Comparison of ENCODE assay signal across 8 cellular contexts in the genomic region with DNA sequence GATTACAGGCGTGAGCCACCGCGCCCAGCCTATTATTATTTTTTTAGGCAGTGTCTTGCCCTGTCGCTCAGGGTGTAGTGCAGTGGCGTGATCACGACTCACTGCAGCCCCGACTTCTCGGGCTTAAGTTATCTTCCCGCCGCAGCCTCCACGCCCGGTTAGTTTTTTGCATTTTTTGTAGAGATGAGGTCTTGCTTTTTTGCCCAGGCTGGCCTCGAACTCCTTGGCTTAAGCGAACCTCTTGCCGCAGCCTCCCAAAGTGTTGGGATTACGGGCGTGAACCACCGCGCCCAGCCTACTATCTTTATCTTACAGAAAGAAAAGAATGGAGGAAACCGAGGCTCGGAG. TPM values are rescaled to one million over a fixed set of nuclear protein-coding genes. Genes with fewer than 3 reads are reported as not detected.
A peak's percentile ranks its signal among the peaks of the same experiment; 100 is the strongest.
DNase-seq lines count a peak whose midpoint lies in the region; ATAC-seq, FAIRE-seq and TF ChIP-seq lines count a peak whose summit lies in the region.

No MANE protein-coding gene starts in this region.

- peak overlapping the region; percentile 72 for H3K27ac ChIP-seq in DOHH2 (ENCODE audit: low read depth, low read length)
- H3K27ac ChIP-seq in H1 (ENCODE audit: low read depth, low read length): peak overlapping the region; percentile 57

- ATAC-seq in omental fat pad (ENCODE audit: low FRiP score) (peak; percentile 3), GM19452 (IDR thresholded peaks at IDR 0.05; ENCODE audit: unreplicated experiment) (no peak), HG02678 (IDR thresholded peaks at IDR 0.05; ENCODE audit: unreplicated experiment) (no peak)

- TF ChIP-seq EP300 in H1 (IDR thresholded peaks at IDR 0.05; ENCODE audit: borderline replicate concordance in 1 of 2, low read depth in 2 of 2, low read length in 2 of 2): no peak

- H2BK20ac ChIP-seq in H1 (ENCODE audit: low read length): no peak overlapping the region

- H4K8ac ChIP-seq in H1 (ENCODE audit: extremely low read depth, insufficient read depth, low read length): peak overlapping the region; percentile 96

- peak overlapping the region; percentile 48; the same call in 1 of the 2 replicates for H2AFZ ChIP-seq in H1 (ENCODE audit: low read length)

- peaks cover 60% of the 10 kb centered on the region for H3K79me2 ChIP-seq in DOHH2 (ENCODE audit: control insufficient read depth, low read length)
- H3K79me2 ChIP-seq in H1 (ENCODE audit: control insufficient read depth in 1 of 2, insufficient read depth in 2 of 2, low read length in 2 of 2): peaks cover 13 to 40% of the 10 kb centered on the region in 2 experiments

- TF ChIP-seq CTCF in DOHH2 (IDR thresholded peaks at IDR 0.05; ENCODE audit: low read depth, low read length, poor library complexity, severe bottlenecking) (no peak), H1 (IDR thresholded peaks at IDR 0.05; ENCODE audit: control extremely low read depth in 1 of 3, insufficient read depth in 1 of 3, low read depth in 1 of 3, low read length in 3 of 3) (no peak), omental fat pad (IDR thresholded peaks at IDR 0.05) (no peak)

- no peak overlapping the region for H3K23ac ChIP-seq in H1 (ENCODE audit: insufficient read length)

- 0 out of 2 replicates have a peak, but pooled peaks cover 2% of the 10 kb centered on the region for H3K23me2 ChIP-seq in H1 (ENCODE audit: low read depth, low read length)

- H2BK15ac ChIP-seq in H1 (ENCODE audit: low read length): no peak overlapping the region

- WGBS in H1 (ENCODE audit: extremely low coverage in 1 of 2, insufficient coverage in 1 of 2, insufficient read length in 1 of 2, insufficient replicate concordance in 2 of 2, low coverage in 1 of 2, low lambda C conversion rate in 2 of 2, missing lambda C conversion rate in 1 of 2), 2 experiments: 20% methylated on average over 21 of the region's 21 CpGs; no CpG with 5 or more reads in 1 of the 2 experiments

- H3K9me2 ChIP-seq in DOHH2 (replicated peaks; ENCODE audit: control insufficient read depth, low read length): no peaks in the 10 kb centered on the region

- H4K5ac ChIP-seq in H1 (ENCODE audit: insufficient read length, low read depth, low read length): no peak overlapping the region

- H3K9ac ChIP-seq in NT2/D1 (ENCODE audit: insufficient read length, low read depth): peak overlapping the region; percentile 99
- H3K9ac ChIP-seq in H1 (replicated peaks in 1 of 4; ENCODE audit: extremely low read depth in 1 of 4, low read depth in 3 of 4, low read length in 3 of 4): peak overlapping the region in 3 of 4 experiments; percentile 90 to 95 (median 93); a peak in 6 of 7 replicates

- H3K36me3 ChIP-seq in DOHH2 (ENCODE audit: control insufficient read depth, low read length) (peaks cover 28% of the 10 kb centered on the region), NT2/D1 (ENCODE audit: insufficient read depth, insufficient read length, low read length) (peaks cover 33% of the 10 kb centered on the region), H1 (ENCODE audit: control insufficient read depth in 2 of 4, insufficient read depth in 4 of 4, low read length in 3 of 4) (no peaks in the 10 kb centered on the region)

- peaks cover 6% of the 10 kb centered on the region; the same call in 1 of the 2 replicates for H3F3A ChIP-seq in DOHH2 (ENCODE audit: control insufficient read depth, insufficient read depth)

- H3K27me3 ChIP-seq in DOHH2 (ENCODE audit: control insufficient read depth, low read length) (no peaks in the 10 kb centered on the region), NT2/D1 (ENCODE audit: insufficient read depth, insufficient read length) (no peaks in the 10 kb centered on the region), H1 (replicated peaks in 1 of 4; ENCODE audit: control insufficient read depth in 3 of 4, extremely low read depth in 1 of 4, insufficient read depth in 3 of 4, low read length in 3 of 4) (no peaks in the 10 kb centered on the region)

- H3K4me3 ChIP-seq in DOHH2 (ENCODE audit: low read length) (peak overlapping the region; percentile 98), NT2/D1 (ENCODE audit: insufficient read length, low read depth) (peak overlapping the region; percentile 98), H1 (ENCODE audit: extremely low read depth in 1 of 4, insufficient read depth in 2 of 4, low read depth in 3 of 4, low read length in 4 of 4) (peak overlapping the region; percentile 75 to 96 (median 91))

- H3K14ac ChIP-seq in H1 (ENCODE audit: insufficient read length): no peak overlapping the region

- H3K4me2 ChIP-seq in DOHH2 (ENCODE audit: low read length): peak overlapping the region; percentile 89
- H3K4me2 ChIP-seq in H1 (ENCODE audit: insufficient read depth in 1 of 2, low read depth in 2 of 2, low read length in 2 of 2): peak overlapping the region; percentile 71 to 77

- 0 out of 2 replicates have a peak overlapping the region, but pooled peaks have one; percentile 72 for H2AK5ac ChIP-seq in H1 (ENCODE audit: low read depth, low read length)

- TF ChIP-seq POLR2A in H1 (IDR thresholded peaks at IDR 0.05; ENCODE audit: control extremely low read depth in 1 of 2, low read depth in 2 of 2, low read length in 2 of 2): no peak

- H4K20me1 ChIP-seq in DOHH2 (ENCODE audit: control insufficient read depth, insufficient read depth, low read depth, low read length) (peaks cover 22% of the 10 kb centered on the region), H1 (replicated peaks in 1 of 2; ENCODE audit: control insufficient read depth in 1 of 2, insufficient read depth in 2 of 2, low read length in 2 of 2) (peaks cover 0 to 3% of the 10 kb centered on the region in 2 experiments)

- 0 out of 2 replicates have a peak overlapping the region, but pooled peaks have one; percentile 48 for H3K18ac ChIP-seq in H1 (ENCODE audit: extremely low read depth, low read length)

- H2BK120ac ChIP-seq in H1 (replicated peaks; ENCODE audit: low read depth, low read length): no peak overlapping the region

- peaks cover 3% of the 10 kb centered on the region; the same call in 1 of the 2 replicates for H3K79me1 ChIP-seq in H1 (ENCODE audit: low read depth, low read length)

- H3K56ac ChIP-seq in H1 (replicated peaks; ENCODE audit: insufficient read length, low read depth, low read length): peak overlapping the region; percentile 87

- DNase-seq in NT2/D1 (ENCODE audit: low read depth, low spot score) (no peak), H1 (ENCODE audit: low read depth in 1 of 2, low spot score in 2 of 2) (no peak), omental fat pad (ENCODE audit: low spot score) (no peak), hepatic stellate cell (ENCODE audit: low spot score) (no peak)
- DNase-seq in central memory CD4-positive, alpha-beta T cell: no peak

- peaks cover 26% of the 10 kb centered on the region for H3K4me1 ChIP-seq in DOHH2 (ENCODE audit: control insufficient read depth, low read length)
- H3K4me1 ChIP-seq in NT2/D1 (ENCODE audit: insufficient read depth, insufficient read length): no peaks in the 10 kb centered on the region
- H3K4me1 ChIP-seq in H1 (replicated peaks in 1 of 4; ENCODE audit: control insufficient read depth in 3 of 4, insufficient read depth in 4 of 4, low read length in 3 of 4): no peaks in the 10 kb centered on the region

- FAIRE-seq in H1 (lab: Jason Lieb, UNC): no peak

- POLR2A ChIA-PET in H1 (lab: Charles Lee; ENCODE audit: partially characterized antibody): interaction anchor here (1.0 to 1.4 kb wide), 4 partner anchors 8 to 406 kb away, joined by 3 to 5 read pairs (median 4); a partner anchor contains a TSS

- no peak overlapping the region for H4K91ac ChIP-seq in H1 (replicated peaks; ENCODE audit: insufficient read length, low read length)

- H3K9me3 ChIP-seq in DOHH2 (ENCODE audit: control insufficient read depth, insufficient read depth, low read length): no peaks in the 10 kb centered on the region
- no peaks in the 10 kb centered on the region for H3K9me3 ChIP-seq in NT2/D1 (ENCODE audit: insufficient read depth, low read length)
- no peaks in the 10 kb centered on the region for H3K9me3 ChIP-seq in H1 (ENCODE audit: insufficient read depth in 2 of 2, low read depth in 1 of 2, low read length in 1 of 2)

- no peak for TF ChIP-seq RAD21 in H1 (IDR thresholded peaks at IDR 0.05 in 1 of 2, conservative IDR thresholded peaks at IDR 0.05 in 1 of 2; ENCODE audit: low read depth in 2 of 2, low read length in 2 of 2)

- peak overlapping the region; percentile 84 for H2BK5ac ChIP-seq in H1 (ENCODE audit: low read depth, low read length)

- CTCF ChIA-PET in H1 (lab: Charles Lee; ENCODE audit: partially characterized antibody): interaction anchor here (0.6 kb wide), 1 partner anchor 34 kb away, joined by 3 read pairs; no protein-coding TSS in a partner anchor

- H3K4ac ChIP-seq in H1 (replicated peaks; ENCODE audit: insufficient read length, low read depth, low read length): no peak overlapping the region

- H2BK12ac ChIP-seq in H1 (ENCODE audit: low read depth, low read length): no peak overlapping the region

RNA-seq across cellular contexts. Expression of a gene that starts 0.5 kb away (rescaled TPM):
- total RNA-seq in H1 (2021; fragmentation: NEBNext Ultra II Directional; extraction: Animal tissue kit (Norgen Biotek cat#: 25700)): 130 and 133 TPM in 2 replicates
- polyA plus RNA-seq in H1 (2011; rRNA removed): 28.3 and 32.8 TPM in 2 replicates
- 41.0 TPM for polyA plus RNA-seq in H1 (2011; cell fraction: cytosol; rRNA removed)
- 28.8 TPM for polyA plus RNA-seq in H1 (2011; cell fraction: nucleus; rRNA removed)
- polyA plus RNA-seq in H1 (2012, experiment 1 of 2): 34.2 to 70.5 TPM (median 47.4 TPM) in 4 replicates
- polyA plus RNA-seq in H1 (2012, experiment 2 of 2): 3.0 TPM
- 51.1 TPM for polyA plus RNA-seq in H1 (2013, experiment 1 of 2)
- 54.5 TPM for polyA plus RNA-seq in H1 (2013, experiment 2 of 2)
- 61.5 and 63.9 TPM in 2 replicates for polyA minus RNA-seq in H1 (2011; rRNA and poly(A)+ RNA removed)
- 39.6 TPM for polyA minus RNA-seq in H1 (2011; cell fraction: cytosol; rRNA and poly(A)+ RNA removed)
- 39.2 TPM for polyA minus RNA-seq in H1 (2011; cell fraction: nucleus; rRNA and poly(A)+ RNA removed)
- 100 to 1,000 TPM in 3 of 4 donors, 10 to 100 TPM in 1; 98.0 to 134 (median 122) TPM for total RNA-seq in omental fat pad

RNA-seq across cellular contexts. Expression of a gene that starts 8.8 kb away (rescaled TPM):
- total RNA-seq in H1 (2021; fragmentation: NEBNext Ultra II Directional; extraction: Animal tissue kit (Norgen Biotek cat#: 25700)): 1,643 and 1,666 TPM in 2 replicates
- polyA plus RNA-seq in H1 (2011; rRNA removed): 685 and 1,073 TPM in 2 replicates
- 1,571 TPM for polyA plus RNA-seq in H1 (2011; cell fraction: cytosol; rRNA removed)
- polyA plus RNA-seq in H1 (2011; cell fraction: nucleus; rRNA removed): 2,461 TPM
- polyA plus RNA-seq in H1 (2012, experiment 1 of 2): 1,852 to 2,341 TPM (median 2,040 TPM) in 4 replicates
- polyA plus RNA-seq in H1 (2012, experiment 2 of 2): 422 TPM
- polyA plus RNA-seq in H1 (2013, experiment 1 of 2): 3,246 TPM
- polyA plus RNA-seq in H1 (2013, experiment 2 of 2): 2,872 TPM
- polyA minus RNA-seq in H1 (2011; rRNA and poly(A)+ RNA removed): 540 and 573 TPM in 2 replicates
- polyA minus RNA-seq in H1 (2011; cell fraction: cytosol; rRNA and poly(A)+ RNA removed): 337 TPM
- 1,303 TPM for polyA minus RNA-seq in H1 (2011; cell fraction: nucleus; rRNA and poly(A)+ RNA removed)
- total RNA-seq in omental fat pad: 1,000 to 10,000 TPM; 1,425 to 1,649 (median 1,557) TPM

RNA-seq across cellular contexts. Expression of a gene that starts 36.0 kb away (rescaled TPM):
- total RNA-seq in H1 (2021; fragmentation: NEBNext Ultra II Directional; extraction: Animal tissue kit (Norgen Biotek cat#: 25700)): 28.7 and 33.7 TPM in 2 replicates
- polyA plus RNA-seq in H1 (2011; rRNA removed): 6.5 and 10.3 TPM in 2 replicates
- 6.7 TPM for polyA plus RNA-seq in H1 (2011; cell fraction: cytosol; rRNA removed)
- polyA plus RNA-seq in H1 (2011; cell fraction: nucleus; rRNA removed): 34.6 TPM
- polyA plus RNA-seq in H1 (2012, experiment 1 of 2): 14.8 to 20.9 TPM (median 16.0 TPM) in 4 replicates
- 2.6 TPM for polyA plus RNA-seq in H1 (2012, experiment 2 of 2)
- 7.9 TPM for polyA plus RNA-seq in H1 (2013, experiment 1 of 2)
- 6.5 TPM for polyA plus RNA-seq in H1 (2013, experiment 2 of 2)
- 35.2 and 40.0 TPM in 2 replicates for polyA minus RNA-seq in H1 (2011; rRNA and poly(A)+ RNA removed)
- polyA minus RNA-seq in H1 (2011; cell fraction: cytosol; rRNA and poly(A)+ RNA removed): 20.3 TPM
- polyA minus RNA-seq in H1 (2011; cell fraction: nucleus; rRNA and poly(A)+ RNA removed): 64.2 TPM
- 10 to 100 TPM; 26.6 to 47.1 (median 33.2) TPM for total RNA-seq in omental fat pad
